1 cellular context compared by ENCODE assay signal in genomic region chr13:95251641-95252040, GRCh38.
TF ChIP-seq lines count a peak whose summit lies in the region.

No MANE protein-coding gene starts in this region.

TF ChIP-seq in GM12878, 131 proteins besides CTCF, POLR2A, EP300 and RAD21 (continued from another document):
- TF ChIP-seq POLR2AphosphoS5 (IDR thresholded peaks at IDR 0.05; ENCODE audit: low read length) (no peak), ESRRA (IDR thresholded peaks at IDR 0.05; ENCODE audit: low read length) (no peak), POU2F2 (IDR thresholded peaks at IDR 0.05; ENCODE audit: borderline replicate concordance, low read depth, low read length) (no peak), ATF3 (IDR thresholded peaks at IDR 0.05; ENCODE audit: borderline replicate concordance, extremely low read depth, low read depth, low read length) (no peak), MEF2B (IDR thresholded peaks at IDR 0.05; ENCODE audit: partially characterized antibody, poor library complexity, severe bottlenecking) (peak; percentile 71), IRF4 (IDR thresholded peaks at IDR 0.05; ENCODE audit: low read depth, low read length) (peak; percentile 32; the same call in 1 of the 2 replicates), NFIC (IDR thresholded peaks at IDR 0.05; ENCODE audit: low read depth, low read length) (peak; percentile 62; the same call in 1 of the 2 replicates), STAT3 (IDR thresholded peaks at IDR 0.05; ENCODE audit: low read depth, low read length) (no peak), ZBTB11 (CRISPR knock-in tag; IDR thresholded peaks at IDR 0.05) (no peak), IKZF1 (conservative IDR thresholded peaks at IDR 0.05) (peak; percentile 51), RUNX3 (IDR thresholded peaks at IDR 0.05; ENCODE audit: low read length) (peak; percentile 70), EED (IDR thresholded peaks at IDR 0.05; ENCODE audit: low read depth) (peak; percentile 90)
